Comparison of ENCODE assay signal across 17 cellular contexts in genomic region chr4:161952382-161952781, GRCh38.
DNase-seq lines count a peak whose midpoint lies in the region; ATAC-seq, FAIRE-seq and TF ChIP-seq lines count a peak whose summit lies in the region.
"Had no signal": no experiment of that assay in that cellular context is flagged by ENCODE, and none has a peak within 500 bp of the region (broad histone marks: within the 10 kb centered on the region; RNA-seq: fewer than 3 reads in every experiment).

No MANE protein-coding gene starts in this region.

- TF ChIP-seq RAD21 in A549 (conservative IDR thresholded peaks at IDR 0.05 in 1 of 2, IDR thresholded peaks at IDR 0.05 in 1 of 2), result peak; percentile 57 to 61
- peak; percentile 30; the same call in 1 of the 2 replicates for TF ChIP-seq RAD21 in Ishikawa (IDR thresholded peaks at IDR 0.05; ENCODE audit: low read depth)

- TF ChIP-seq POLR2A in A549 (IDR thresholded peaks at IDR 0.05; ENCODE audit: low read length), result no peak

- peak; percentile 43 for TF ChIP-seq CTCF in A549 (IDR thresholded peaks at IDR 0.05)

- ATAC-seq in A549, result no peak
- no peak for ATAC-seq in activated CD4-positive, CD25-positive, alpha-beta regulatory T cell treated with anti-CD3 and anti-CD28 coated beads, Interleukin-2, amount 50 U/mL, for 24 hours
- ATAC-seq: left cardiac atrium had no signal

- no peaks in the 10 kb centered on the region for H3K4me1 ChIP-seq in A549
- H3K4me1 ChIP-seq: spleen had no signal

- H3K4me2 ChIP-seq in A549, result no peak overlapping the region

- POLR2A ChIA-PET in A549 (lab: Yijun Ruan, JAX), result no interaction called here

- 16% methylated on average over 2 of the region's 2 CpGs for WGBS in A549 (ENCODE audit: missing lambda C conversion rate)

- H3K9me3 ChIP-seq in A549, result no peaks in the 10 kb centered on the region
- H3K9me3 ChIP-seq: spleen had no signal

- TF ChIP-seq EP300 in A549 (IDR thresholded peaks at IDR 0.05) (no peak), Ishikawa (IDR thresholded peaks at IDR 0.05; ENCODE audit: borderline replicate concordance) (no peak)

- DNase-seq in A549 (ENCODE audit: low read depth in 1 of 2, low spot score in 1 of 2) (peak in 1 of 2 experiments; percentile 7), astrocyte of the hippocampus (ENCODE audit: low read depth, low spot score) (peak; percentile 4), frontal cortex (ENCODE audit: low spot score in 2 of 2) (no peak), SW 1271 (lab: John Stamatoyannopoulos, UW) (no peak)
- no peak for DNase-seq in activated CD4-positive, alpha-beta T cell treated with anti-CD3 and anti-CD28 coated beads for 48 hours
- DNase-seq in stimulated activated CD4-positive, alpha-beta T cell treated with anti-CD3 and anti-CD28 coated beads, Interleukin-4, amount 100 ng/mL, for 4 hours, result no peak
- DNase-seq: activated CD4-positive, alpha-beta T cell treated with anti-CD3 and anti-CD28 coated beads, Interleukin-2, amount 10 ng/mL, durations not matched to agents 24 days and 14 days; CD4-positive, CD25-positive, alpha-beta regulatory T cell; DMS79 treated with DMSO at 0.1 percent for 48 hours; left cardiac atrium; NCI-H1436 treated with DMSO at 0.1 percent for 48 hours; NCI-H748 treated with DMSO at 0.1 percent for 48 hours; spleen had no signal

- H3K4me3 ChIP-seq in A549, result no peak overlapping the region
- H3K4me3 ChIP-seq: spleen had no signal

- H3K27ac ChIP-seq in A549, result no peak overlapping the region
- H3K27ac ChIP-seq: spleen had no signal

- CTCF ChIA-PET in A549 (lab: Yijun Ruan, JAX), result interaction anchor here (0.9 kb wide), 1 partner anchor 696 kb away, joined by 3 read pairs; no protein-coding TSS in a partner anchor

- FAIRE-seq in A549 (lab: Jason Lieb, UNC) (no peak), frontal cortex (lab: Jason Lieb, UNC) (peak; percentile 15)
- FAIRE-seq: bronchial epithelial cell, RCC 7860 had no signal

TF ChIP-seq in A549, 52 proteins besides CTCF, POLR2A, EP300 and RAD21:
- TF ChIP-seq CBX2 (IDR thresholded peaks at IDR 0.05; ENCODE audit: borderline replicate concordance, low read depth) (no peak), SMC3 (IDR thresholded peaks at IDR 0.05) (peak; percentile 70)

TF ChIP-seq in Ishikawa, 13 proteins besides CTCF, POLR2A, EP300 and RAD21:
- TF ChIP-seq, protein P1, sequence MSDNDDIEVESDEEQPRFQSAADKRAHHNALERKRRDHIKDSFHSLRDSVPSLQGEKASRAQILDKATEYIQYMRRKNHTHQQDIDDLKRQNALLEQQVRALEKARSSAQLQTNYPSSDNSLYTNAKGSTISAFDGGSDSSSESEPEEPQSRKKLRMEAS (IDR thresholded peaks at IDR 0.05), result no peak
- no peak for TF ChIP-seq EGR1 (IDR thresholded peaks at IDR 0.05)
- no peak for TF ChIP-seq YY1 (IDR thresholded peaks at IDR 0.05; ENCODE audit: low read depth)
- TF ChIP-seq, protein P2, sequence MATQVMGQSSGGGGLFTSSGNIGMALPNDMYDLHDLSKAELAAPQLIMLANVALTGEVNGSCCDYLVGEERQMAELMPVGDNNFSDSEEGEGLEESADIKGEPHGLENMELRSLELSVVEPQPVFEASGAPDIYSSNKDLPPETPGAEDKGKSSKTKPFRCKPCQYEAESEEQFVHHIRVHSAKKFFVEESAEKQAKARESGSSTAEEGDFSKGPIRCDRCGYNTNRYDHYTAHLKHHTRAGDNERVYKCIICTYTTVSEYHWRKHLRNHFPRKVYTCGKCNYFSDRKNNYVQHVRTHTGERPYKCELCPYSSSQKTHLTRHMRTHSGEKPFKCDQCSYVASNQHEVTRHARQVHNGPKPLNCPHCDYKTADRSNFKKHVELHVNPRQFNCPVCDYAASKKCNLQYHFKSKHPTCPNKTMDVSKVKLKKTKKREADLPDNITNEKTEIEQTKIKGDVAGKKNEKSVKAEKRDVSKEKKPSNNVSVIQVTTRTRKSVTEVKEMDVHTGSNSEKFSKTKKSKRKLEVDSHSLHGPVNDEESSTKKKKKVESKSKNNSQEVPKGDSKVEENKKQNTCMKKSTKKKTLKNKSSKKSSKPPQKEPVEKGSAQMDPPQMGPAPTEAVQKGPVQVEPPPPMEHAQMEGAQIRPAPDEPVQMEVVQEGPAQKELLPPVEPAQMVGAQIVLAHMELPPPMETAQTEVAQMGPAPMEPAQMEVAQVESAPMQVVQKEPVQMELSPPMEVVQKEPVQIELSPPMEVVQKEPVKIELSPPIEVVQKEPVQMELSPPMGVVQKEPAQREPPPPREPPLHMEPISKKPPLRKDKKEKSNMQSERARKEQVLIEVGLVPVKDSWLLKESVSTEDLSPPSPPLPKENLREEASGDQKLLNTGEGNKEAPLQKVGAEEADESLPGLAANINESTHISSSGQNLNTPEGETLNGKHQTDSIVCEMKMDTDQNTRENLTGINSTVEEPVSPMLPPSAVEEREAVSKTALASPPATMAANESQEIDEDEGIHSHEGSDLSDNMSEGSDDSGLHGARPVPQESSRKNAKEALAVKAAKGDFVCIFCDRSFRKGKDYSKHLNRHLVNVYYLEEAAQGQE (IDR thresholded peaks at IDR 0.05; ENCODE audit: low read depth), result no peak
- no peak for TF ChIP-seq FOXM1 (IDR thresholded peaks at IDR 0.05; ENCODE audit: borderline replicate concordance, low read depth)
- no peak for TF ChIP-seq NFIC (IDR thresholded peaks at IDR 0.05)
- no peak for TF ChIP-seq TEAD4 (IDR thresholded peaks at IDR 0.05)
- TF ChIP-seq, protein P3, sequence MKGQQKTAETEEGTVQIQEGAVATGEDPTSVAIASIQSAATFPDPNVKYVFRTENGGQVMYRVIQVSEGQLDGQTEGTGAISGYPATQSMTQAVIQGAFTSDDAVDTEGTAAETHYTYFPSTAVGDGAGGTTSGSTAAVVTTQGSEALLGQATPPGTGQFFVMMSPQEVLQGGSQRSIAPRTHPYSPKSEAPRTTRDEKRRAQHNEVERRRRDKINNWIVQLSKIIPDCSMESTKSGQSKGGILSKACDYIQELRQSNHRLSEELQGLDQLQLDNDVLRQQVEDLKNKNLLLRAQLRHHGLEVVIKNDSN (IDR thresholded peaks at IDR 0.05), result no peak
- TF ChIP-seq ZBTB7A (IDR thresholded peaks at IDR 0.05; ENCODE audit: low read depth), result no peak
- TF ChIP-seq TAF1 (IDR thresholded peaks at IDR 0.05; ENCODE audit: low read depth), result no peak
- no peak for TF ChIP-seq TCF12 (IDR thresholded peaks at IDR 0.05; ENCODE audit: low read depth)
- no peak for TF ChIP-seq CREB1 (IDR thresholded peaks at IDR 0.05; ENCODE audit: low read depth)
